ENCODE assay signal across 8 cellular contexts in the genomic region with DNA sequence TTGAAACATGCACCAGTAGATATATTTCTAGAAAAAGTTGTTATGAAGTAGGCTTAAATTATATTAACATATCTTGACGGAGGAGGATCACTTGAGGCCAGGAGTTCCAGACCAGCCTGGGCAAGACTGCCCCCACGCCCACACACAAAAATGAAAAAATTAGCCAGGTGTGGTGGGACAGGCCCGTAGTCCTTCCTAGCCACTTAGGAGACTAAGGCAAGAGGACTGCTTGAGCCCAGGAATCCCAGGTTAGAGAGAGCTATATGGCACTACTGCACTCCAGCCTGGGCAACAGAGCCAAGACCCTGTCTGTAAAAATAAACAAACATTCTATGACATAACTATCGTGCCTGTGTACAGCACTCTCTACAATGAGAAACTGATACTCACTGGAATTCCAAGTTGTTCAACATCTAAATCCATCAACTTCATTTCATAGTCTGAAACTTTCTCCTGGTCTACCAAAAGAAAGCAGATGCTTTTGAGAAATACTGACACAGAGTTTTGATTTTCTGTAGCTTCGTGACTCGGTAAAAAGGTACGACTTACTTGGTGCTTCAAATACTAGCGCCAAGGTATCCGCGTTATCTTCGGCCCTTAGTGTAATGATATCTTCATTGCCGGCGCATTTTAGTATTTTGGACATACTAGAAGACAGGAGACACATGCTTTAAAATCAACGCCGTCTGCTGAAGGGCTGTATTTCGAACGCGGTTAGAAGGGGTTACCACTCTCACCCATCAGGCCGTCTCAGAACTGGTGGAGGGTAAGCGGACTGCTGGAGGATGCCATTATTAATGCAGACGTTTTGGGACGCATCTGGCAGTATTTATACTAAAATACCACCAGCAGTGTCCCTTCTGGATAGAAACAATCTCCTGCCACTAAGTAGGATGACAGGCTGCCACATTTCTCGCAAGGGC. TPM values are rescaled to one million over a fixed set of nuclear protein-coding genes. Genes with fewer than 3 reads are reported as not detected.
DNase-seq lines count a peak whose midpoint lies in the region; ATAC-seq and TF ChIP-seq lines count a peak whose summit lies in the region.

No MANE protein-coding gene starts in this region.

- H3K9ac ChIP-seq in liver (ENCODE audit: low read depth in 1 of 2, low read length in 2 of 2) = peak overlapping the region in 1 of 2 donors; percentile 22

- TF ChIP-seq POLR2A in upper lobe of left lung (IDR thresholded peaks at IDR 0.05) = no peak

- H3K9me3 ChIP-seq in liver (ENCODE audit: control insufficient read depth in 4 of 4, low read length in 3 of 4) = no peaks in the 10 kb centered on the region
- no peaks in the 10 kb centered on the region for H3K9me3 ChIP-seq in upper lobe of left lung

- H3K4me1 ChIP-seq in liver (ENCODE audit: control insufficient read depth in 4 of 4, insufficient read depth in 4 of 4, low read length in 3 of 4) = peaks cover 1 to 19% (median 14%) of the 10 kb centered on the region in 4 donors
- peaks cover 16 to 25% (median 18%) of the 10 kb centered on the region in 4 donors for H3K4me1 ChIP-seq in upper lobe of left lung

- 27% methylated on average over 23 of the region's 23 CpGs for WGBS in liver
- WGBS in upper lobe of left lung, 2 donors = 8 to 11% methylated on average over 23 of the region's 23 CpGs

- H3K4me3 ChIP-seq in liver (ENCODE audit: low read depth in 1 of 3, low read length in 3 of 3) = peak overlapping the region; percentile 54 to 93 (median 75)
- peak overlapping the region; percentile 63 to 95 (median 84) for H3K4me3 ChIP-seq in upper lobe of left lung

- TF ChIP-seq RAD21 in liver (IDR thresholded peaks at IDR 0.05) = no peak

- DNase-seq in activated naive CD4-positive, alpha-beta T cell (lab: John Stamatoyannopoulos, UW) = no peak
- no peak for DNase-seq in activated naive CD8-positive, alpha-beta T cell treated with anti-CD3 and anti-CD28 coated beads for 36 hours
- no peak for DNase-seq in upper lobe of left lung

- H3K27ac ChIP-seq in liver (ENCODE audit: low read depth in 1 of 2, low read length in 2 of 2) = no peak overlapping the region
- peak overlapping the region; percentile 87 to 89 (median 88) for H3K27ac ChIP-seq in upper lobe of left lung

- TF ChIP-seq CTCF in liver (IDR thresholded peaks at IDR 0.05; ENCODE audit: low read depth, low read length, missing input control) (no peak), upper lobe of left lung (IDR thresholded peaks at IDR 0.05) (no peak)

- no peaks in the 10 kb centered on the region for H3K9me3 Mint-ChIP-seq in activated naive CD4-positive, alpha-beta T cell treated with anti-CD3 and anti-CD28 coated beads, Interleukin-2, amount 50 U/mL, for 24 hours
- H3K9me3 Mint-ChIP-seq in activated naive CD8-positive, alpha-beta T cell treated with anti-CD3 and anti-CD28 coated beads for 36 hours = no peaks in the 10 kb centered on the region

- H3K4me3 Mint-ChIP-seq in activated naive CD4-positive, alpha-beta T cell treated with anti-CD3 and anti-CD28 coated beads, Interleukin-2, amount 50 U/mL, for 24 hours = peak overlapping the region; percentile 90
- H3K4me3 Mint-ChIP-seq in activated naive CD8-positive, alpha-beta T cell treated with anti-CD3 and anti-CD28 coated beads for 36 hours = peak overlapping the region; percentile 97

- H3K27me3 Mint-ChIP-seq in activated naive CD4-positive, alpha-beta T cell treated with anti-CD3 and anti-CD28 coated beads, Interleukin-2, amount 50 U/mL, for 24 hours = no peaks in the 10 kb centered on the region
- no peaks in the 10 kb centered on the region for H3K27me3 Mint-ChIP-seq in activated naive CD8-positive, alpha-beta T cell treated with anti-CD3 and anti-CD28 coated beads for 36 hours

- peaks cover 1 to 17% (median 14%) of the 10 kb centered on the region in 4 donors for H3K36me3 ChIP-seq in liver (ENCODE audit: control insufficient read depth in 4 of 4, insufficient read depth in 3 of 4, low read depth in 1 of 4, low read length in 3 of 4)
- peaks cover 7 to 35% (median 16%) of the 10 kb centered on the region in 4 donors for H3K36me3 ChIP-seq in upper lobe of left lung

- H3K4me1 Mint-ChIP-seq in activated naive CD4-positive, alpha-beta T cell treated with anti-CD3 and anti-CD28 coated beads, Interleukin-2, amount 50 U/mL, for 24 hours = peaks cover 33% of the 10 kb centered on the region
- peaks cover 52% of the 10 kb centered on the region for H3K4me1 Mint-ChIP-seq in activated naive CD8-positive, alpha-beta T cell treated with anti-CD3 and anti-CD28 coated beads for 36 hours

- no peak for TF ChIP-seq EP300 in upper lobe of left lung (IDR thresholded peaks at IDR 0.05)

- H3K27ac Mint-ChIP-seq in activated naive CD4-positive, alpha-beta T cell treated with anti-CD3 and anti-CD28 coated beads, Interleukin-2, amount 50 U/mL, for 24 hours = peak overlapping the region; percentile 96
- H3K27ac Mint-ChIP-seq in activated naive CD8-positive, alpha-beta T cell treated with anti-CD3 and anti-CD28 coated beads for 36 hours = peak overlapping the region; percentile 99

- peaks cover 23% of the 10 kb centered on the region for H3K36me3 Mint-ChIP-seq in activated naive CD4-positive, alpha-beta T cell treated with anti-CD3 and anti-CD28 coated beads, Interleukin-2, amount 50 U/mL, for 24 hours
- H3K36me3 Mint-ChIP-seq in activated naive CD8-positive, alpha-beta T cell treated with anti-CD3 and anti-CD28 coated beads for 36 hours = peaks cover 51% of the 10 kb centered on the region

- H3K27me3 ChIP-seq in liver (ENCODE audit: control insufficient read depth in 4 of 4, insufficient read depth in 4 of 4, low read length in 3 of 4) (no peaks in the 10 kb centered on the region), upper lobe of left lung (no peaks in the 10 kb centered on the region)

- ATAC-seq in upper lobe of left lung (ENCODE audit: low FRiP score in 2 of 2) = no peak
- ATAC-seq in GM19324 (IDR thresholded peaks at IDR 0.05; ENCODE audit: low FRiP score, unreplicated experiment) = no peak
- ATAC-seq in HG03342 (IDR thresholded peaks at IDR 0.05; ENCODE audit: unreplicated experiment) = no peak
- ATAC-seq in HG02981 (IDR thresholded peaks at IDR 0.05; ENCODE audit: unreplicated experiment) = no peak

TF ChIP-seq in liver, 16 proteins besides CTCF, POLR2A, EP300 and RAD21:
- TF ChIP-seq EGR1 (IDR thresholded peaks at IDR 0.05; ENCODE audit: low read depth in 2 of 2) = no peak
- TF ChIP-seq REST (IDR thresholded peaks at IDR 0.05) = no peak
- TF ChIP-seq FOXA1 (IDR thresholded peaks at IDR 0.05) = no peak

RNA-seq across cellular contexts. Expression of gene PCNA, which starts 1.3 kb away (rescaled TPM):
- 100 to 1,000 TPM; 708 to 723 TPM for total RNA-seq in activated naive CD8-positive, alpha-beta T cell treated with anti-CD3 and anti-CD28 coated beads for 36 hours
- total RNA-seq in liver (100 to 1,000 TPM in 1 of 2 donors, 10 to 100 TPM in 1; 19.3 to 161 TPM), upper lobe of left lung (10 to 100 TPM; 15.5 to 55.9 (median 42.3) TPM)
- polyA plus RNA-seq in liver = 10 to 100 TPM; 14.1 to 28.3 TPM

RNA-seq across cellular contexts. Expression of gene TMEM230, which starts 5.6 kb away (rescaled TPM):
- 10 to 100 TPM; 79.4 to 79.7 TPM for total RNA-seq in activated naive CD8-positive, alpha-beta T cell treated with anti-CD3 and anti-CD28 coated beads for 36 hours
- total RNA-seq in liver (10 to 100 TPM; 53.8 to 75.7 TPM), upper lobe of left lung (10 to 100 TPM; 24.5 to 88.1 (median 70.0) TPM)
- polyA plus RNA-seq in liver = 100 to 1,000 TPM in 1 of 2 donors, 10 to 100 TPM in 1; 83.1 to 101 TPM

RNA-seq across cellular contexts. Expression of gene CDS2, which starts 8.3 kb away (rescaled TPM):
- 10 to 100 TPM; 37.5 to 41.9 TPM for total RNA-seq in activated naive CD8-positive, alpha-beta T cell treated with anti-CD3 and anti-CD28 coated beads for 36 hours
- total RNA-seq in liver = 10 to 100 TPM; 17.6 to 31.6 TPM
- polyA plus RNA-seq in liver = 10 to 100 TPM in 1 of 2 donors, 1 to 10 TPM in 1; 9.6 to 11.2 TPM
- 10 to 100 TPM; 26.2 to 64.0 (median 40.6) TPM for total RNA-seq in upper lobe of left lung

Comparison
In these comparisons a context has a peak if more than half of its experiments do, and no peak if none do; other contexts are left out.
1. H3K27ac ChIP-seq: peak in upper lobe of left lung (4 of 4); none in liver (0 of 2).
2. RNA of gene PCNA, which starts 1.3 kb away (total RNA-seq): 708 to 723 TPM in activated naive CD8-positive, alpha-beta T cell treated with anti-CD3 and anti-CD28 coated beads for 36 hours; 19.3 to 161 TPM in liver and 15.5 to 55.9 TPM in upper lobe of left lung; every median in the first group is over 4 times any median in the second.